In the genomic region with DNA sequence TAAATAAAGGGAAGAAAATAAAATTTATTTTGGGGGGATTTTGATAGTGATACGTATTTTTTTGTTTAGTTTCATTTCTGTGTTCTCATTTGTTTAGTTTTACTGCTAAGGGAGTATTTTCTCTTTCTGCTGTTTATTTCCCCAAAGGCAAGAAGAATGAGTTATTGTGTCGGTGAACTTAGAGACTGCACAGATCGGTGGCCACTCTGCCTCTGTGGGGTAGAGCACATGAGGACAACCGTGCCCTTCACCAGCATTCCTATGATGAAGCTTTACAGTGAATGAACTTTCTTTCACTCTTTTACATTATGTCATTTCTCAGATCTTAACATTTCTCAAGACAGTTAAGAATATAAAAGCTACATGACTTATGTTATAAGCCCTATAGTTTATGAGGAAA, we compare ENCODE assay signal across 23 cellular contexts.
"Had no signal": no experiment of that assay in that cellular context is flagged by ENCODE, and none has a peak within 500 bp of the region (broad histone marks: within the 10 kb centered on the region; RNA-seq: fewer than 3 reads in every experiment).

No MANE protein-coding gene starts in this region.

- H3K4me1 ChIP-seq: colonic mucosa, lower lobe of right lung, neural progenitor cell, parathyroid adenoma, prostate gland, right atrium auricular region, testis, tibial artery had no signal

- H3K27me3 ChIP-seq: colonic mucosa, neural progenitor cell, right atrium auricular region, testis, tibial artery had no signal

- ATAC-seq: left ventricle myocardium superior; lower lobe of right lung; mucosa of descending colon; natural killer cell treated with Interleukin-12 subunit alpha and Interleukin-12 subunit beta and Interleukin-15 and Interleukin-18, amount 100 ng/mL, for 72 hours; sciatic nerve; stimulated activated memory B cell treated with anti-CD40 and anti-IgM and Interleukin-4, amounts not matched to agents 10 μg/mL and 1 μg/mL and 100 μg/mL, for 72 hours; stimulated activated naive CD8-positive, alpha-beta T cell treated with anti-CD3 and anti-CD28 coated beads, Interleukin-15, Interleukin-2, amounts not matched to agents 100 U/mL and 50 U/mL, for 24 hours had no signal

- H3K27ac ChIP-seq: colonic mucosa, lower lobe of right lung, neural progenitor cell, parathyroid adenoma, prostate gland, right atrium auricular region, testis, tibial artery had no signal

- DNase-seq: colonic mucosa; effector CD8-positive, alpha-beta T cell; endodermal cell; hypothalamus; immature natural killer cell; islet precursor cell; left ventricle myocardium superior; lower lobe of right lung; mucosa of descending colon; naive B cell; stimulated activated CD4-positive, alpha-beta T cell treated with anti-CD3 and anti-CD28 coated beads, Interleukin-2, amount 100 ng/mL, for 24 hours; stimulated activated CD4-positive, alpha-beta T cell treated with anti-CD3 and anti-CD28 coated beads, Interleukin-4, amount 100 ng/mL, for 4 hours; stimulated activated naive CD8-positive, alpha-beta T cell treated with anti-CD3 and anti-CD28 coated beads, Interleukin-15, Interleukin-2, amounts not matched to agents 100 U/mL and 50 U/mL, for 24 hours; substantia nigra; testis; tibial artery had no signal
